Comparison of ENCODE assay signal across 8 cellular contexts in genomic region chr5:58886315-58887207, GRCh38.
DNase-seq lines count a peak whose midpoint lies in the region; ATAC-seq, FAIRE-seq and TF ChIP-seq lines count a peak whose summit lies in the region.

No MANE protein-coding gene starts in this region.

- intact Hi-C loops in mucosa of descending colon (cut with DNase I, micrococcal nuclease), result no loop called here

- peak; percentile 93 for TF ChIP-seq RAD21 in H1 (IDR thresholded peaks at IDR 0.05 in 1 of 2, conservative IDR thresholded peaks at IDR 0.05 in 1 of 2; ENCODE audit: low read depth in 2 of 2, low read length in 2 of 2)

- peak; percentile 94 for FAIRE-seq in GM19239 (lab: Jason Lieb, UNC)
- FAIRE-seq in H1 (lab: Jason Lieb, UNC), result peak; percentile 82

- H4K8ac ChIP-seq in H1 (ENCODE audit: extremely low read depth, insufficient read depth, low read length), result no peak overlapping the region

- no peak overlapping the region for H3K14ac ChIP-seq in H1 (ENCODE audit: insufficient read length)

- TF ChIP-seq CTCF in H1 (IDR thresholded peaks at IDR 0.05; ENCODE audit: control extremely low read depth in 1 of 3, insufficient read depth in 1 of 3, low read depth in 1 of 3, low read length in 3 of 3) (peak; percentile 72 to 89 (median 85)), mucosa of descending colon (IDR thresholded peaks at IDR 0.05) (peak; percentile 78)

- no peak overlapping the region for H4K5ac ChIP-seq in H1 (ENCODE audit: insufficient read length, low read depth, low read length)

- 43% methylated on average over 14 of the region's 14 CpGs; no CpG with 5 or more reads in 1 of the 2 experiments for WGBS in H1 (ENCODE audit: extremely low coverage in 1 of 2, insufficient coverage in 1 of 2, insufficient read length in 1 of 2, insufficient replicate concordance in 2 of 2, low coverage in 1 of 2, low lambda C conversion rate in 2 of 2, missing lambda C conversion rate in 1 of 2), 2 experiments

- no peak overlapping the region for H3K4me3 Mint-ChIP-seq in activated CD8-positive, alpha-beta T cell treated with anti-CD3 and anti-CD28 coated beads, Interleukin-2, amount 10 ng/mL, durations not matched to agents 7 days and 5 days

- no peak overlapping the region for H3K4ac ChIP-seq in H1 (replicated peaks; ENCODE audit: insufficient read length, low read depth, low read length)

- H3K4me1 ChIP-seq in H1 (replicated peaks in 1 of 4; ENCODE audit: control insufficient read depth in 3 of 4, insufficient read depth in 4 of 4, low read length in 3 of 4) (no peaks in the 10 kb centered on the region; a peak in 1 of 7 replicates), mucosa of descending colon (ENCODE audit: low read depth) (peaks cover 2% of the 10 kb centered on the region)

- no peak for TF ChIP-seq EP300 in H1 (IDR thresholded peaks at IDR 0.05; ENCODE audit: borderline replicate concordance in 1 of 2, low read depth in 2 of 2, low read length in 2 of 2)

- no peak overlapping the region for H3K18ac ChIP-seq in H1 (ENCODE audit: extremely low read depth, low read length)

- H3K4me2 ChIP-seq in H1 (ENCODE audit: insufficient read depth in 1 of 2, low read depth in 2 of 2, low read length in 2 of 2), result no peak overlapping the region

- H2AK5ac ChIP-seq in H1 (ENCODE audit: low read depth, low read length), result no peak overlapping the region

- peak; percentile 65 for ATAC-seq in HG03280 (IDR thresholded peaks at IDR 0.05; ENCODE audit: unreplicated experiment)
- ATAC-seq in activated CD8-positive, alpha-beta T cell treated with anti-CD3 and anti-CD28 coated beads, Interleukin-2, amount 10 ng/mL, durations not matched to agents 7 days and 5 days, result peak; percentile 90
- ATAC-seq in mucosa of descending colon, result peak; percentile 88

- H3K23me2 ChIP-seq in H1 (ENCODE audit: low read depth, low read length), result no peaks in the 10 kb centered on the region

- peak overlapping the region; percentile 27 for H3K27ac Mint-ChIP-seq in activated CD8-positive, alpha-beta T cell treated with anti-CD3 and anti-CD28 coated beads, Interleukin-2, amount 10 ng/mL, durations not matched to agents 7 days and 5 days

- H3K27me3 ChIP-seq in H1 (replicated peaks in 1 of 4; ENCODE audit: control insufficient read depth in 3 of 4, extremely low read depth in 1 of 4, insufficient read depth in 3 of 4, low read length in 3 of 4), result no peaks in the 10 kb centered on the region

- H3K9me3 ChIP-seq in H1 (ENCODE audit: insufficient read depth in 2 of 2, low read depth in 1 of 2, low read length in 1 of 2), result no peaks in the 10 kb centered on the region; a peak in 1 of 4 replicates
- H3K9me3 ChIP-seq in mucosa of descending colon, result no peaks in the 10 kb centered on the region

- H3K4me3 ChIP-seq in H1 (ENCODE audit: extremely low read depth in 1 of 4, insufficient read depth in 2 of 4, low read depth in 3 of 4, low read length in 4 of 4) (no peak overlapping the region), mucosa of descending colon (no peak overlapping the region)

- peak; percentile 66 for DNase-seq in CD1c-positive myeloid dendritic cell (ENCODE audit: extremely low spot score)
- DNase-seq in GM19239 (ENCODE audit: insufficient read length, low spot score), result peak; percentile 46
- DNase-seq in NCI-H748 treated with DMSO at 0.1 percent for 48 hours (lab: John Stamatoyannopoulos, UW), result peak; percentile 55
- DNase-seq in activated CD8-positive, alpha-beta T cell treated with anti-CD3 and anti-CD28 coated beads, Interleukin-2, amount 10 ng/mL, durations not matched to agents 7 days and 5 days, result peak; percentile 73
- DNase-seq in H1 (ENCODE audit: low read depth in 1 of 2, low spot score in 2 of 2), result peak; percentile 57 to 77
- DNase-seq in mucosa of descending colon, result peak in 2 of 3 donors; percentile 50 to 52
- DNase-seq in stimulated activated CD8-positive, alpha-beta memory T cell treated with anti-CD3 and anti-CD28 coated beads, Interleukin-4, amount 100 ng/mL, for 24 hours (ENCODE audit: low read depth), result peak; percentile 36

- no peak overlapping the region for H3K56ac ChIP-seq in H1 (replicated peaks; ENCODE audit: insufficient read length, low read depth, low read length)

- no peak overlapping the region for H2BK5ac ChIP-seq in H1 (ENCODE audit: low read depth, low read length)

- no peaks in the 10 kb centered on the region for H3K9me3 Mint-ChIP-seq in activated CD8-positive, alpha-beta T cell treated with anti-CD3 and anti-CD28 coated beads, Interleukin-2, amount 10 ng/mL, durations not matched to agents 7 days and 5 days (ENCODE audit: insufficient read depth)

- no peak overlapping the region for H2BK12ac ChIP-seq in H1 (ENCODE audit: low read depth, low read length)

- H4K91ac ChIP-seq in H1 (replicated peaks; ENCODE audit: insufficient read length, low read length), result no peak overlapping the region

- H3K36me3 Mint-ChIP-seq in activated CD8-positive, alpha-beta T cell treated with anti-CD3 and anti-CD28 coated beads, Interleukin-2, amount 10 ng/mL, durations not matched to agents 7 days and 5 days (ENCODE audit: low read depth), result no peaks in the 10 kb centered on the region

- H3K23ac ChIP-seq in H1 (ENCODE audit: insufficient read length), result no peak overlapping the region

- peaks cover 24% of the 10 kb centered on the region for H3K4me1 Mint-ChIP-seq in activated CD8-positive, alpha-beta T cell treated with anti-CD3 and anti-CD28 coated beads, Interleukin-2, amount 10 ng/mL, durations not matched to agents 7 days and 5 days (ENCODE audit: low read depth)

- H3K27me3 Mint-ChIP-seq in activated CD8-positive, alpha-beta T cell treated with anti-CD3 and anti-CD28 coated beads, Interleukin-2, amount 10 ng/mL, durations not matched to agents 7 days and 5 days (ENCODE audit: low read depth), result peaks cover 16% of the 10 kb centered on the region

- no peak overlapping the region for H3K27ac ChIP-seq in H1 (ENCODE audit: low read depth, low read length)

- no peaks in the 10 kb centered on the region for H4K20me1 ChIP-seq in H1 (replicated peaks in 1 of 2; ENCODE audit: control insufficient read depth in 1 of 2, insufficient read depth in 2 of 2, low read length in 2 of 2)

- H2BK120ac ChIP-seq in H1 (replicated peaks; ENCODE audit: low read depth, low read length), result no peak overlapping the region

- no peak overlapping the region for H3K9ac ChIP-seq in H1 (replicated peaks in 1 of 4; ENCODE audit: extremely low read depth in 1 of 4, low read depth in 3 of 4, low read length in 3 of 4)

- peak overlapping the region; percentile 97 for H2AFZ ChIP-seq in H1 (ENCODE audit: low read length)

- H3K79me1 ChIP-seq in H1 (ENCODE audit: low read depth, low read length), result no peaks in the 10 kb centered on the region

- H2BK20ac ChIP-seq in H1 (ENCODE audit: low read length), result no peak overlapping the region

- CTCF ChIA-PET in activated CD8-positive, alpha-beta T cell treated with anti-CD3 and anti-CD28 coated beads, Interleukin-2, amount 10 ng/mL, durations not matched to agents 7 days and 5 days (lab: Charles Lee), result interaction anchor here (0.7 to 3.1 kb wide), 59 partner anchors 9 to 502 kb away, joined by 3 to 51 read pairs (median 5); no protein-coding TSS in a partner anchor
- CTCF ChIA-PET in H1 (lab: Charles Lee; ENCODE audit: partially characterized antibody), result interaction anchor here (0.5 to 3.3 kb wide), 64 partner anchors 7 to 1237 kb away, joined by 3 to 42 read pairs (median 4); no protein-coding TSS in a partner anchor

- TF ChIP-seq POLR2A in H1 (IDR thresholded peaks at IDR 0.05; ENCODE audit: control extremely low read depth in 1 of 2, low read depth in 2 of 2, low read length in 2 of 2), result no peak

- no peaks in the 10 kb centered on the region for H3K36me3 ChIP-seq in H1 (ENCODE audit: control insufficient read depth in 2 of 4, insufficient read depth in 4 of 4, low read length in 3 of 4)
- no peaks in the 10 kb centered on the region for H3K36me3 ChIP-seq in mucosa of descending colon (ENCODE audit: low read depth)

- POLR2A ChIA-PET in activated CD8-positive, alpha-beta T cell treated with anti-CD3 and anti-CD28 coated beads, Interleukin-2, amount 10 ng/mL, durations not matched to agents 7 days and 5 days (lab: Charles Lee), result interaction anchor here (0.6 to 0.8 kb wide), 2 partner anchors 241 to 300 kb away, joined by 4 read pairs; no protein-coding TSS in a partner anchor
- POLR2A ChIA-PET in H1 (lab: Charles Lee; ENCODE audit: partially characterized antibody), result interaction anchor here (1.1 kb wide), 1 partner anchor 115 kb away, joined by 4 read pairs; no protein-coding TSS in a partner anchor

- H3K79me2 ChIP-seq in H1 (ENCODE audit: control insufficient read depth in 1 of 2, insufficient read depth in 2 of 2, low read length in 2 of 2), result no peaks in the 10 kb centered on the region

- H2BK15ac ChIP-seq in H1 (ENCODE audit: low read length), result no peak overlapping the region

TF ChIP-seq in H1, 55 proteins besides CTCF, POLR2A, EP300 and RAD21:
- TF ChIP-seq SUZ12 (IDR thresholded peaks at IDR 0.05; ENCODE audit: low read length), result no peak
- no peak for TF ChIP-seq TAF7 (optimal IDR thresholded peaks at IDR 0.05; ENCODE audit: borderline replicate concordance, low read depth, low read length)
- peak; percentile 63; the same call in 1 of the 2 replicates for TF ChIP-seq YY1 (IDR thresholded peaks at IDR 0.05; ENCODE audit: low read depth, low read length)
- peak; percentile 74; the same call in 1 of the 2 replicates for TF ChIP-seq TEAD4 (IDR thresholded peaks at IDR 0.05; ENCODE audit: low read depth, low read length)
- no peak for TF ChIP-seq ZNF274 (IDR thresholded peaks at IDR 0.05; ENCODE audit: borderline replicate concordance, extremely low read depth, low read length)
- TF ChIP-seq RNF2 (IDR thresholded peaks at IDR 0.05; ENCODE audit: borderline replicate concordance, low read depth, low read length, missing control alignments, poor library complexity, severe bottlenecking), result no peak
- no peak for TF ChIP-seq ATF3 (IDR thresholded peaks at IDR 0.05; ENCODE audit: insufficient read depth, low read depth, low read length)
- peak; percentile 65 for TF ChIP-seq CEBPB (IDR thresholded peaks at IDR 0.05; ENCODE audit: low read depth, low read length)
- no peak for TF ChIP-seq TAF1 (IDR thresholded peaks at IDR 0.05; ENCODE audit: low read depth, low read length)
- TF ChIP-seq TBP (IDR thresholded peaks at IDR 0.05; ENCODE audit: low read depth, low read length), result peak; percentile 32; the same call in 1 of the 2 replicates
- TF ChIP-seq MAX (IDR thresholded peaks at IDR 0.05), result no peak
- TF ChIP-seq TCF12 (IDR thresholded peaks at IDR 0.05; ENCODE audit: low read depth, low read length), result no peak
